ENCODE assay signal across 10 cellular contexts in genomic region chr10:102652170-102652926, GRCh38. TPM values are rescaled to one million over a fixed set of nuclear protein-coding genes. Genes with fewer than 3 reads are reported as not detected.
DNase-seq lines count a peak whose midpoint lies in the region; ATAC-seq, FAIRE-seq and TF ChIP-seq lines count a peak whose summit lies in the region.
"Had no signal": no experiment of that assay in that cellular context is flagged by ENCODE, and none has a peak within 500 bp of the region (broad histone marks: within the 10 kb centered on the region; RNA-seq: fewer than 3 reads in every experiment).

No MANE protein-coding gene starts in this region.

- intact Hi-C loops in Right ventricle myocardium superior (cut with DNase I): no loop called here
- intact Hi-C loops in left cardiac atrium (cut with DNase I): no loop called here
- intact Hi-C loops in GM12878 (cut with micrococcal nuclease; ENCODE audit: unreplicated experiment): no loop called here
- intact Hi-C loops in uterus (cut with DNase I; ENCODE audit: low total_unique reads): no loop called here

- ATAC-seq in Right ventricle myocardium superior (ENCODE audit: poor library complexity): no peak
- no peak for ATAC-seq in left cardiac atrium
- ATAC-seq in HG03342 (IDR thresholded peaks at IDR 0.05; ENCODE audit: unreplicated experiment): peak; percentile 38
- peak; percentile 61 for ATAC-seq in GM12878
- ATAC-seq in upper lobe of left lung (ENCODE audit: low FRiP score in 2 of 2): no peak

- H3K4me3 ChIP-seq in GM12878 (peak overlapping the region; percentile 62), upper lobe of left lung (no peak overlapping the region), uterus (no peak overlapping the region)

- no peak for TF ChIP-seq RAD21 in GM12878 (IDR thresholded peaks at IDR 0.05; ENCODE audit: insufficient read depth, low read depth, low read length)

- peaks cover 27 to 33% of the 10 kb centered on the region in 2 experiments for H3K36me3 ChIP-seq in GM12878 (ENCODE audit: control insufficient read depth in 2 of 2, insufficient read depth in 2 of 2, low read length in 1 of 2)
- peaks cover 17 to 62% (median 50%) of the 10 kb centered on the region in 4 donors for H3K36me3 ChIP-seq in upper lobe of left lung
- H3K36me3 ChIP-seq in uterus: no peaks in the 10 kb centered on the region

- no peaks in the 10 kb centered on the region for H3K9me3 ChIP-seq in GM12878 (replicated peaks; ENCODE audit: control insufficient read depth, insufficient read depth, low read length)
- H3K9me3 ChIP-seq in upper lobe of left lung: no peaks in the 10 kb centered on the region
- no peaks in the 10 kb centered on the region for H3K9me3 ChIP-seq in uterus

- TF ChIP-seq EP300 in GM12878 (IDR thresholded peaks at IDR 0.05; ENCODE audit: borderline replicate concordance in 1 of 2, control insufficient read depth in 1 of 2, low read depth in 2 of 2, low read length in 2 of 2) (peak in 1 of 2 experiments; percentile 44; a peak in 2 of 4 replicates), upper lobe of left lung (IDR thresholded peaks at IDR 0.05) (no peak)

- no TSS peak for BruUV-seq in GM12878 (replicated peaks; lab: Mats Ljungman, UMichigan)

- in situ Hi-C loops in GM12878 (cut with MboI): no loop called here

- H3K27ac ChIP-seq in GM12878 (ENCODE audit: control insufficient read depth, insufficient read depth): peak overlapping the region; percentile 96
- H3K27ac ChIP-seq in upper lobe of left lung: peak overlapping the region; percentile 69 to 100 (median 99)
- H3K27ac ChIP-seq in uterus: no peak overlapping the region

- TF ChIP-seq POLR2A in GM12878 (IDR thresholded peaks at IDR 0.05; ENCODE audit: low read depth, low read length): no peak
- no peak for TF ChIP-seq POLR2A in upper lobe of left lung (IDR thresholded peaks at IDR 0.05)
- TF ChIP-seq POLR2A in uterus (IDR thresholded peaks at IDR 0.05): no peak

- peaks cover 56% of the 10 kb centered on the region for H3K4me1 ChIP-seq in GM12878 (ENCODE audit: control insufficient read depth, insufficient read depth, low read length)
- H3K4me1 ChIP-seq in upper lobe of left lung: peaks cover 74 to 94% (median 86%) of the 10 kb centered on the region in 4 donors
- H3K4me1 ChIP-seq in uterus: peaks cover 0 to 36% of the 10 kb centered on the region in 2 donors

- no peak overlapping the region for H2AFZ ChIP-seq in GM12878 (ENCODE audit: control insufficient read depth, low read depth, low read length)

- POLR2A ChIA-PET in GM12878 (lab: Charles Lee): interaction anchor here (0.6 to 14.1 kb wide), 6 partner anchors 10 to 150 kb away, joined by 3 to 151 read pairs (median 43); partner anchors contain the start of genes ARL3 and SFXN2

- FAIRE-seq in GM12878 (lab: Jason Lieb, UNC): peak; percentile 82

- 3% methylated on average over 12 of the region's 12 CpGs for WGBS in GM12878 (ENCODE audit: insufficient coverage, insufficient replicate concordance, low lambda C conversion rate, missing lambda C conversion rate)
- 73 to 83% methylated on average over 11 to 12 of the region's 12 CpGs for WGBS in upper lobe of left lung, 2 donors

- SMC1A ChIA-PET in GM12878 (lab: Charles Lee; ENCODE audit: uncharacterized antibody, unreplicated experiment): interaction anchor here (0.8 to 9.3 kb wide), 7 partner anchors 8 to 220 kb away, joined by 3 to 103 read pairs (median 11); partner anchors contain the start of genes ARL3, CUEDC2 and SFXN2

- H3K79me2 ChIP-seq in GM12878 (ENCODE audit: control insufficient read depth, insufficient read depth, low read length): peaks cover 64% of the 10 kb centered on the region

- no peaks in the 10 kb centered on the region for H3K27me3 ChIP-seq in GM12878 (replicated peaks in 1 of 2; ENCODE audit: control insufficient read depth in 2 of 2, insufficient read depth in 2 of 2, low read length in 1 of 2)
- no peaks in the 10 kb centered on the region for H3K27me3 ChIP-seq in upper lobe of left lung
- no peaks in the 10 kb centered on the region for H3K27me3 ChIP-seq in uterus

- no peak for TF ChIP-seq CTCF in GM12878 (IDR thresholded peaks at IDR 0.05 in 2 of 3, conservative IDR thresholded peaks at IDR 0.05 in 1 of 3; ENCODE audit: control insufficient read depth in 2 of 3, extremely low read depth in 1 of 3, insufficient read depth in 1 of 3, low read depth in 3 of 3, low read length in 3 of 3)
- no peak for TF ChIP-seq CTCF in upper lobe of left lung (IDR thresholded peaks at IDR 0.05)
- TF ChIP-seq CTCF in uterus (IDR thresholded peaks at IDR 0.05): no peak

- peak overlapping the region; percentile 98 for H3K4me2 ChIP-seq in GM12878 (ENCODE audit: control insufficient read depth, insufficient read depth)

- RAD21 ChIA-PET in GM12878 (lab: Charles Lee; ENCODE audit: unreplicated experiment): interaction anchor here (0.7 to 7.1 kb wide), 8 partner anchors 8 to 60 kb away, joined by 3 to 81 read pairs (median 8); partner anchors contain the start of genes ARL3 and SFXN2

- CTCF ChIA-PET in GM12878 (lab: Yijun Ruan, JAX): interaction anchor here (0.6 to 13.5 kb wide), 8 partner anchors 8 to 369 kb away, joined by 3 to 128 read pairs (median 6); partner anchors contain the start of gene SUFU

- H3K9ac ChIP-seq in GM12878 (ENCODE audit: control insufficient read depth, insufficient read depth, low read length): peak overlapping the region; percentile 68

- peak; percentile 37 for DNase-seq in Right ventricle myocardium superior
- DNase-seq in left cardiac atrium: no peak
- DNase-seq in GM12878 (ENCODE audit: low read depth, low spot score): peak; percentile 75
- DNase-seq in upper lobe of left lung: no peak
- DNase-seq in DMS114 treated with DMSO at 0.1 percent for 48 hours (lab: John Stamatoyannopoulos, UW; ENCODE audit: unreplicated experiment): no peak
- DNase-seq in inferior parietal cortex (ENCODE audit: extremely low spot score): no peak
- no peak for DNase-seq in uterus
- DNase-seq: DMS79 treated with DMSO at 0.1 percent for 48 hours, NCI-H2171 treated with DMSO at 0.1 percent for 48 hours had no signal

- H4K20me1 ChIP-seq in GM12878 (ENCODE audit: control insufficient read depth, insufficient read depth): no peaks in the 10 kb centered on the region

TF ChIP-seq in GM12878, 131 proteins besides CTCF, POLR2A, EP300 and RAD21 (continues in another document):
- TF ChIP-seq CBFB (IDR thresholded peaks at IDR 0.05; ENCODE audit: low read depth) (peak; percentile 72), CREB1 (IDR thresholded peaks at IDR 0.05; ENCODE audit: low read depth) (no peak), HDAC6 (IDR thresholded peaks at IDR 0.05; ENCODE audit: unreplicated experiment) (no peak), MLLT1 (IDR thresholded peaks at IDR 0.05) (0 out of 2 replicates have a peak, but pooled peaks have one; percentile 22), RELA (IDR thresholded peaks at IDR 0.05; ENCODE audit: borderline replicate concordance, partially characterized antibody) (no peak), POU2F2 (IDR thresholded peaks at IDR 0.05; ENCODE audit: borderline replicate concordance, low read depth, low read length) (0 out of 3 replicates have a peak, but pooled peaks have one; percentile 38), EED (IDR thresholded peaks at IDR 0.05; ENCODE audit: low read depth) (peak; percentile 74), TAF1 (IDR thresholded peaks at IDR 0.05; ENCODE audit: borderline replicate concordance, low read depth, low read length) (0 out of 2 replicates have a peak, but pooled peaks have one; percentile 20), MEF2B (IDR thresholded peaks at IDR 0.05; ENCODE audit: partially characterized antibody, poor library complexity, severe bottlenecking) (peak; percentile 25), PAX8 (IDR thresholded peaks at IDR 0.05) (no peak), SMC3 (IDR thresholded peaks at IDR 0.05; ENCODE audit: borderline replicate concordance, low read length) (no peak), ASH2L (IDR thresholded peaks at IDR 0.05; ENCODE audit: borderline replicate concordance, low read depth) (no peak; the same call in 1 of the 2 replicates)

RNA-seq across cellular contexts. Expression of gene TRIM8, which starts 8.1 kb away (rescaled TPM):
- total RNA-seq in Right ventricle myocardium superior (103 TPM), left cardiac atrium (100 to 1,000 TPM; 104 to 108 TPM), GM12878 (2014; rRNA removed) (18.7 and 19.0 TPM in 2 replicates), GM12878 (2014; rRNA removed; fragmentation: Illumina TruSeq; extraction: Trizol) (13.5 and 15.9 TPM in 2 replicates), GM12878 (2021) (44.2 and 53.2 TPM in 2 replicates), upper lobe of left lung (100 to 1,000 TPM; 162 to 279 (median 177) TPM), uterus (100 to 1,000 TPM in 2 of 4 donors, 10 to 100 TPM in 2; 71.2 to 119 (median 102) TPM)
- 58.5 and 70.9 TPM in 2 replicates for total RNA-seq in GM12878 (2013; cell fraction: nucleolus; rRNA removed)
- polyA plus RNA-seq in GM12878 (2011; ENCODE audit: low read depth): 17.0 TPM
- polyA plus RNA-seq in GM12878 (2011; rRNA removed) (16.6 and 26.9 TPM in 2 replicates), GM12878 (2014; fragmentation: Illumina TruSeq; extraction: Trizol) (9.9 and 22.4 TPM in 2 replicates), GM12878 (2014; fragmentation: Nextera tagmentation; extraction: Ambion mirVana) (1 to 10 TPM; 7.9 to 9.5 TPM), GM12878 (2014; rRNA removed) (33.5 and 37.5 TPM in 2 replicates), GM12878 (2016; fragmentation: Nextera tagmentation; extraction: Ambion mirVana) (10 to 100 TPM; 27.3 to 27.6 TPM)
- polyA plus RNA-seq in GM12878 (2011; cell fraction: cytosol; rRNA removed): 27.7 and 28.2 TPM in 2 replicates
- polyA plus RNA-seq in GM12878 (2011; cell fraction: nucleus; rRNA removed): 52.8 and 58.6 TPM in 2 replicates
- polyA plus RNA-seq in GM12878 (2012): 33.3 and 66.7 TPM in 2 replicates
- 15.7 and 25.1 TPM in 2 replicates for polyA minus RNA-seq in GM12878 (2011; rRNA and poly(A)+ RNA removed)
- 13.5 and 20.3 TPM in 2 replicates for polyA minus RNA-seq in GM12878 (2011; cell fraction: cytosol; rRNA and poly(A)+ RNA removed)
- polyA minus RNA-seq in GM12878 (2011; cell fraction: nucleus; rRNA and poly(A)+ RNA removed): 18.7 and 35.3 TPM in 2 replicates

Comparison
In these comparisons a context has a peak if more than half of its experiments do, and no peak if none do; other contexts are left out.
1. DNase-seq: peak in Right ventricle myocardium superior (single experiment) and GM12878 (single experiment); none in left cardiac atrium (single experiment), upper lobe of left lung (0 of 2), DMS114 treated with DMSO at 0.1 percent for 48 hours (single experiment), inferior parietal cortex (single experiment) and uterus (0 of 2).
2. ATAC-seq: peak in HG03342 (single experiment) and GM12878 (single experiment); none in Right ventricle myocardium superior (single experiment), left cardiac atrium (0 of 2) and upper lobe of left lung (0 of 2).
3. H3K27ac ChIP-seq: peak in GM12878 (single experiment) and upper lobe of left lung (4 of 4); none in uterus (0 of 2).